ENCODE assay signal across 23 cellular contexts in genomic region chr2:117378653-117379052, GRCh38.
DNase-seq lines count a peak whose midpoint lies in the region; ATAC-seq, FAIRE-seq and TF ChIP-seq lines count a peak whose summit lies in the region.
"Had no signal": no experiment of that assay in that cellular context is flagged by ENCODE, and none has a peak within 500 bp of the region (broad histone marks: within the 10 kb centered on the region; RNA-seq: fewer than 3 reads in every experiment).

No MANE protein-coding gene starts in this region.

- intact Hi-C loops in mucosa of descending colon (cut with DNase I, micrococcal nuclease), result no loop called here
- intact Hi-C loops in esophagus muscularis mucosa (cut with DNase I), result no loop called here

- no peak for FAIRE-seq in GM12892 (lab: Jason Lieb, UNC)
- FAIRE-seq: H54, K562 had no signal

- no peaks in the 10 kb centered on the region for H3K9me3 ChIP-seq in mucosa of descending colon
- no peaks in the 10 kb centered on the region for H3K9me3 ChIP-seq in esophagus muscularis mucosa
- H3K9me3 ChIP-seq: BE2C, esophagus squamous epithelium, stomach had no signal

- no peak overlapping the region for H3K27ac ChIP-seq in esophagus muscularis mucosa (replicated peaks in 1 of 4)
- H3K27ac ChIP-seq: esophagus squamous epithelium, hepatocyte, HL-60, stomach had no signal

- TF ChIP-seq POLR2A in esophagus muscularis mucosa (IDR thresholded peaks at IDR 0.05; ENCODE audit: low read depth) (no peak), GM12892 (IDR thresholded peaks at IDR 0.05; ENCODE audit: low read depth, low read length) (no peak)

- WGBS in esophagus muscularis mucosa, result 63% methylated on average over 4 of the region's 4 CpGs

- no peak for TF ChIP-seq EP300 in esophagus muscularis mucosa (IDR thresholded peaks at IDR 0.05)

- H3K4me1 ChIP-seq in mucosa of descending colon (ENCODE audit: low read depth), result no peaks in the 10 kb centered on the region
- H3K4me1 ChIP-seq in esophagus muscularis mucosa, result no peaks in the 10 kb centered on the region
- H3K4me1 ChIP-seq: BE2C, esophagus squamous epithelium, stomach had no signal

- DNase-seq in mucosa of descending colon (peak in 1 of 3 donors; percentile 15), esophagus muscularis mucosa (ENCODE audit: extremely low spot score) (no peak), 8988T (no peak), GM12892 (ENCODE audit: insufficient read length) (no peak)
- DNase-seq in activated CD4-positive, alpha-beta T cell treated with anti-CD3 and anti-CD28 coated beads, Interleukin-2, amount 50 U/mL, for 48 hours, result no peak
- DNase-seq: activated CD4-positive, alpha-beta T cell treated with anti-CD3 and anti-CD28 coated beads for 48 hours; activated T-cell treated with anti-CD3 and anti-CD28 coated beads for 4 hours; BE2C; dermis blood vessel endothelial cell; DMS53; esophagus squamous epithelium; posterior cingulate gyrus; stimulated activated CD4-positive, alpha-beta T cell treated with anti-CD3 and anti-CD28 coated beads, Interleukin-12 subunit alpha, Interleukin-12 subunit beta, amount 100 ng/mL, for 4 hours; stomach had no signal

- TF ChIP-seq CTCF in mucosa of descending colon (IDR thresholded peaks at IDR 0.05), result no peak
- no peak for TF ChIP-seq CTCF in esophagus muscularis mucosa (IDR thresholded peaks at IDR 0.05)

- ATAC-seq in GM19043 (IDR thresholded peaks at IDR 0.05; ENCODE audit: low read depth, unreplicated experiment) (peak; percentile 92), HG02623 (IDR thresholded peaks at IDR 0.05; ENCODE audit: unreplicated experiment) (peak; percentile 73), HG03342 (IDR thresholded peaks at IDR 0.05; ENCODE audit: unreplicated experiment) (peak; percentile 98), mucosa of descending colon (peak; percentile 98)
- ATAC-seq: activated naive CD4-positive, alpha-beta T cell treated with anti-CD3 and anti-CD28 coated beads, Interleukin-2, amount 50 U/mL, for 72 hours; K562; left lobe of liver had no signal

- no peaks in the 10 kb centered on the region for H3K27me3 ChIP-seq in esophagus muscularis mucosa
- H3K27me3 ChIP-seq: BE2C, esophagus squamous epithelium, hepatocyte, stomach had no signal

- H3K4me3 ChIP-seq in mucosa of descending colon, result no peak overlapping the region
- no peak overlapping the region for H3K4me3 ChIP-seq in esophagus muscularis mucosa
- H3K4me3 ChIP-seq: esophagus squamous epithelium, hepatocyte, K562, stomach had no signal

- no peaks in the 10 kb centered on the region for H3K36me3 ChIP-seq in mucosa of descending colon (ENCODE audit: low read depth)
- no peaks in the 10 kb centered on the region for H3K36me3 ChIP-seq in esophagus muscularis mucosa
- H3K36me3 ChIP-seq: BE2C, esophagus squamous epithelium, stomach had no signal
